Comparison of ENCODE assay signal across 2 cellular contexts in genomic region chr16:67546091-67546501, GRCh38.
TF ChIP-seq lines count a peak whose summit lies in the region.

No MANE protein-coding gene starts in this region.

TF ChIP-seq in SK-N-SH, 30 proteins besides CTCF, POLR2A, EP300 and RAD21 (continued from another document):
- TF ChIP-seq ZBTB33 (IDR thresholded peaks at IDR 0.05; ENCODE audit: borderline replicate concordance, low read depth) (no peak), SIN3A (IDR thresholded peaks at IDR 0.05; ENCODE audit: borderline replicate concordance, low read depth, low read length) (no peak), YY1 (IDR thresholded peaks at IDR 0.05; ENCODE audit: low read depth) (no peak), USF1 (IDR thresholded peaks at IDR 0.05; ENCODE audit: borderline replicate concordance, low read depth) (no peak), RCOR1 (IDR thresholded peaks at IDR 0.05; ENCODE audit: low read length) (no peak), FOSL2 (IDR thresholded peaks at IDR 0.05; ENCODE audit: borderline replicate concordance, low read depth) (no peak), RFX5 (IDR thresholded peaks at IDR 0.05; ENCODE audit: low read length) (no peak), NFIC (IDR thresholded peaks at IDR 0.05; ENCODE audit: borderline replicate concordance) (no peak)

TF ChIP-seq in SK-N-SH treated with all-trans-retinoic acid at 6 μM for 48 hours, 23 proteins besides CTCF, POLR2A, EP300 and RAD21 (continued from another document):
- TF ChIP-seq PATZ1 (CRISPR knock-in tag; IDR thresholded peaks at IDR 0.05; ENCODE audit: borderline replicate concordance) (no peak), ZC3H10 (CRISPR knock-in tag; IDR thresholded peaks at IDR 0.05) (no peak), CSRNP3 (CRISPR knock-in tag; IDR thresholded peaks at IDR 0.05) (no peak), ZNF70 (CRISPR knock-in tag; IDR thresholded peaks at IDR 0.05) (no peak), CSDC2 (CRISPR knock-in tag; IDR thresholded peaks at IDR 0.05) (no peak)
